In genomic region chr19:12997967-12998940, GRCh38 we compare ENCODE assay signal across 13 cellular contexts. TPM values are rescaled to one million over a fixed set of nuclear protein-coding genes. Genes with fewer than 3 reads are reported as not detected.
DNase-seq lines count a peak whose midpoint lies in the region; ATAC-seq, FAIRE-seq and TF ChIP-seq lines count a peak whose summit lies in the region.
"Had no signal": no experiment of that assay in that cellular context is flagged by ENCODE, and none has a peak within 500 bp of the region (broad histone marks: within the 10 kb centered on the region; RNA-seq: fewer than 3 reads in every experiment).

No MANE protein-coding gene starts in this region.

- TF ChIP-seq EP300 in H1 (IDR thresholded peaks at IDR 0.05; ENCODE audit: borderline replicate concordance in 1 of 2, low read depth in 2 of 2, low read length in 2 of 2), result no peak

- H3K27ac Mint-ChIP-seq in nephron, result peak overlapping the region in 2 of 3 experiments; percentile 81 to 92

- DNase-seq in right atrium auricular region (ENCODE audit: low spot score) (no peak), left cardiac atrium (no peak), H1 (ENCODE audit: low read depth in 1 of 2, low spot score in 2 of 2) (no peak), vagina (ENCODE audit: extremely low spot score in 2 of 2) (no peak), NCI-H345 (lab: John Stamatoyannopoulos, UW) (no peak)
- no peak for DNase-seq in stimulated activated naive CD4-positive, alpha-beta T cell treated with Interleukin-2 at 50 U/mL for 16 hours (lab: John Stamatoyannopoulos, UW)
- DNase-seq: central memory CD4-positive, alpha-beta T cell; NCI-H2171 had no signal

- no peak overlapping the region for H3K56ac ChIP-seq in H1 (replicated peaks; ENCODE audit: insufficient read length, low read depth, low read length)

- H3K4ac ChIP-seq in H1 (replicated peaks; ENCODE audit: insufficient read length, low read depth, low read length), result no peak overlapping the region

- TF ChIP-seq POLR2A in H1 (IDR thresholded peaks at IDR 0.05; ENCODE audit: control extremely low read depth in 1 of 2, low read depth in 2 of 2, low read length in 2 of 2) (no peak), vagina (IDR thresholded peaks at IDR 0.05) (no peak)

- WGBS in H1 (ENCODE audit: extremely low coverage in 1 of 2, insufficient coverage in 1 of 2, insufficient read length in 1 of 2, insufficient replicate concordance in 2 of 2, low coverage in 1 of 2, low lambda C conversion rate in 2 of 2, missing lambda C conversion rate in 1 of 2), 2 experiments, result 89% methylated on average over 23 of the region's 32 CpGs; no CpG with 5 or more reads in 1 of the 2 experiments

- peak overlapping the region in 1 of 2 donors; percentile 78 for H3K4me3 ChIP-seq in right atrium auricular region
- H3K4me3 ChIP-seq in H1 (ENCODE audit: extremely low read depth in 1 of 4, insufficient read depth in 2 of 4, low read depth in 3 of 4, low read length in 4 of 4), result no peak overlapping the region
- peak overlapping the region; percentile 87 to 90 for H3K4me3 ChIP-seq in vagina

- no peak overlapping the region; the same call in 1 of the 2 replicates for H2BK12ac ChIP-seq in H1 (ENCODE audit: low read depth, low read length)

- no peak for TF ChIP-seq RAD21 in H1 (IDR thresholded peaks at IDR 0.05 in 1 of 2, conservative IDR thresholded peaks at IDR 0.05 in 1 of 2; ENCODE audit: low read depth in 2 of 2, low read length in 2 of 2)

- H3K9me3 ChIP-seq in right atrium auricular region (no peaks in the 10 kb centered on the region), H1 (ENCODE audit: insufficient read depth in 2 of 2, low read depth in 1 of 2, low read length in 1 of 2) (no peaks in the 10 kb centered on the region), vagina (no peaks in the 10 kb centered on the region)

- H4K8ac ChIP-seq in H1 (ENCODE audit: extremely low read depth, insufficient read depth, low read length), result no peak overlapping the region

- no peak overlapping the region for H3K18ac ChIP-seq in H1 (ENCODE audit: extremely low read depth, low read length)

- H3K4me3 Mint-ChIP-seq in nephron, result peak overlapping the region; percentile 69 to 87 (median 87)

- H3K4me2 ChIP-seq in H1 (ENCODE audit: insufficient read depth in 1 of 2, low read depth in 2 of 2, low read length in 2 of 2), result no peak overlapping the region

- H3K9ac ChIP-seq in H1 (replicated peaks in 1 of 4; ENCODE audit: extremely low read depth in 1 of 4, low read depth in 3 of 4, low read length in 3 of 4), result no peak overlapping the region

- intact Hi-C loops in left cardiac atrium (cut with DNase I), result loop anchor here in 1 of 2 donors (5.0 kb wide), 1 partner anchor 59 kb away; no protein-coding TSS in a partner anchor
- intact Hi-C loops in vagina (cut with DNase I), result loop anchor here (5.0 kb wide), 2 partner anchors 59 to 84 kb away; no protein-coding TSS in a partner anchor

- peak overlapping the region; percentile 20; the same call in 1 of the 2 replicates for H2AK5ac ChIP-seq in H1 (ENCODE audit: low read depth, low read length)

- no peak overlapping the region for H2BK20ac ChIP-seq in H1 (ENCODE audit: low read length)

- peak overlapping the region; percentile 90 to 92 for H3K27ac ChIP-seq in right atrium auricular region
- H3K27ac ChIP-seq in H1 (ENCODE audit: low read depth, low read length), result no peak overlapping the region
- H3K27ac ChIP-seq in vagina, result peak overlapping the region; percentile 99

- H3K4me1 Mint-ChIP-seq in nephron, result peaks cover 30% of the 10 kb centered on the region

- H4K5ac ChIP-seq in H1 (ENCODE audit: insufficient read length, low read depth, low read length), result no peak overlapping the region

- CTCF ChIA-PET in H1 (lab: Charles Lee; ENCODE audit: partially characterized antibody), result interaction anchor here (0.7 to 4.7 kb wide), 4 partner anchors 15 to 63 kb away, joined by 3 to 23 read pairs (median 6); no protein-coding TSS in a partner anchor

- H2BK120ac ChIP-seq in H1 (replicated peaks; ENCODE audit: low read depth, low read length), result no peak overlapping the region

- no peak overlapping the region for H3K23ac ChIP-seq in H1 (ENCODE audit: insufficient read length)

- H3K36me3 ChIP-seq in right atrium auricular region, result peaks cover 9% of the 10 kb centered on the region
- H3K36me3 ChIP-seq in H1 (ENCODE audit: control insufficient read depth in 2 of 4, insufficient read depth in 4 of 4, low read length in 3 of 4), result peaks cover 0 to 8% (median 0%) of the 10 kb centered on the region in 4 experiments; a peak in 1 of 8 replicates
- peaks cover 0 to 6% of the 10 kb centered on the region in 2 donors for H3K36me3 ChIP-seq in vagina

- FAIRE-seq in H1 (lab: Jason Lieb, UNC), result no peak

- H3K27me3 ChIP-seq in right atrium auricular region (no peaks in the 10 kb centered on the region), H1 (replicated peaks in 1 of 4; ENCODE audit: control insufficient read depth in 3 of 4, extremely low read depth in 1 of 4, insufficient read depth in 3 of 4, low read length in 3 of 4) (peaks cover 52 to 94% (median 81%) of the 10 kb centered on the region in 4 experiments), vagina (no peaks in the 10 kb centered on the region)

- TF ChIP-seq CTCF in right atrium auricular region (IDR thresholded peaks at IDR 0.05), result no peak
- TF ChIP-seq CTCF in H1 (IDR thresholded peaks at IDR 0.05; ENCODE audit: control extremely low read depth in 1 of 3, insufficient read depth in 1 of 3, low read depth in 1 of 3, low read length in 3 of 3), result no peak
- no peak for TF ChIP-seq CTCF in nephron (IDR thresholded peaks at IDR 0.05; ENCODE audit: unreplicated experiment in 3 of 3)
- TF ChIP-seq CTCF in vagina (IDR thresholded peaks at IDR 0.05), result no peak

- POLR2A ChIA-PET in H1 (lab: Charles Lee; ENCODE audit: partially characterized antibody), result interaction anchor here (0.9 kb wide), 1 partner anchor 8 kb away, joined by 3 read pairs; no protein-coding TSS in a partner anchor

- H3K36me3 Mint-ChIP-seq in nephron (ENCODE audit: low read depth), result peaks cover 10% of the 10 kb centered on the region

- H3K14ac ChIP-seq in H1 (ENCODE audit: insufficient read length), result no peak overlapping the region

- ATAC-seq in left cardiac atrium (no peak), HG02884 (IDR thresholded peaks at IDR 0.05; ENCODE audit: unreplicated experiment) (no peak)

- H3K79me2 ChIP-seq in H1 (ENCODE audit: control insufficient read depth in 1 of 2, insufficient read depth in 2 of 2, low read length in 2 of 2), result no peaks in the 10 kb centered on the region

- no peak overlapping the region for H2BK5ac ChIP-seq in H1 (ENCODE audit: low read depth, low read length)

- peaks cover 0 to 59% of the 10 kb centered on the region in 2 donors for H3K4me1 ChIP-seq in right atrium auricular region
- H3K4me1 ChIP-seq in H1 (replicated peaks in 1 of 4; ENCODE audit: control insufficient read depth in 3 of 4, insufficient read depth in 4 of 4, low read length in 3 of 4), result peaks cover 0 to 10% (median 6%) of the 10 kb centered on the region in 4 experiments; a peak in 5 of 7 replicates
- H3K4me1 ChIP-seq in vagina, result peaks cover 62% of the 10 kb centered on the region

- H3K23me2 ChIP-seq in H1 (ENCODE audit: low read depth, low read length), result peaks cover 6% of the 10 kb centered on the region; the same call in 1 of the 2 replicates

- H3K79me1 ChIP-seq in H1 (ENCODE audit: low read depth, low read length), result peaks cover 3% of the 10 kb centered on the region; the same call in 1 of the 2 replicates

- peaks cover 2% of the 10 kb centered on the region for H3K9me3 Mint-ChIP-seq in nephron

- H3K27me3 Mint-ChIP-seq in nephron (ENCODE audit: low read depth), result peaks cover 79% of the 10 kb centered on the region

- no peak overlapping the region for H2BK15ac ChIP-seq in H1 (ENCODE audit: low read length)

- H4K91ac ChIP-seq in H1 (replicated peaks; ENCODE audit: insufficient read length, low read length), result no peak overlapping the region

- H2AFZ ChIP-seq in H1 (ENCODE audit: low read length), result no peak overlapping the region

- peaks cover 10 to 24% of the 10 kb centered on the region in 2 experiments for H4K20me1 ChIP-seq in H1 (replicated peaks in 1 of 2; ENCODE audit: control insufficient read depth in 1 of 2, insufficient read depth in 2 of 2, low read length in 2 of 2)

RNA-seq across cellular contexts. Expression of gene NFIX, which starts 3.0 kb away (rescaled TPM):
- total RNA-seq in right atrium auricular region, result 10 to 100 TPM; 56.5 to 69.8 TPM
- 100 to 1,000 TPM; 117 to 133 TPM for total RNA-seq in left cardiac atrium
- 0.20 and 0.27 TPM in 2 replicates for total RNA-seq in H1 (2021; fragmentation: NEBNext Ultra II Directional; extraction: Animal tissue kit (Norgen Biotek cat#: 25700))
- polyA plus RNA-seq in H1 (2011; rRNA removed), result 0.03 and 0.08 TPM in 2 replicates
- 0.05 TPM for polyA plus RNA-seq in H1 (2011; cell fraction: cytosol; rRNA removed)
- 0.14 TPM for polyA plus RNA-seq in H1 (2011; cell fraction: nucleus; rRNA removed)
- 0.09 to 0.22 TPM (median 0.12 TPM) in 3 of 4 replicates, not detected in the other for polyA plus RNA-seq in H1 (2012, experiment 1 of 2)
- polyA plus RNA-seq in H1 (2012, experiment 2 of 2), result 0.07 TPM
- polyA plus RNA-seq in H1 (2013, experiment 1 of 2), result 0.26 TPM
- polyA plus RNA-seq in H1 (2013, experiment 2 of 2), result 0.18 TPM
- 0.02 and 0.13 TPM in 2 replicates for polyA minus RNA-seq in H1 (2011; rRNA and poly(A)+ RNA removed)
- polyA minus RNA-seq in H1 (2011; cell fraction: cytosol; rRNA and poly(A)+ RNA removed), result not detected
- 0.40 TPM for polyA minus RNA-seq in H1 (2011; cell fraction: nucleus; rRNA and poly(A)+ RNA removed)
- 81.8 TPM for total RNA-seq in vagina

RNA-seq across cellular contexts. Expression of gene DAND5, which starts 28.9 kb away (rescaled TPM):
- total RNA-seq in right atrium auricular region, result 10 to 100 TPM in 1 of 2 donors, 1 to 10 TPM in 1; 2.9 to 10.7 TPM
- 1 to 10 TPM; 5.2 to 7.0 TPM for total RNA-seq in left cardiac atrium
- 0.17 and 0.25 TPM in 2 replicates for total RNA-seq in H1 (2021; fragmentation: NEBNext Ultra II Directional; extraction: Animal tissue kit (Norgen Biotek cat#: 25700))
- polyA plus RNA-seq in H1 (2011; rRNA removed), result 0.13 and 0.14 TPM in 2 replicates
- polyA plus RNA-seq in H1 (2011; cell fraction: cytosol; rRNA removed), result 0.23 TPM
- 0.29 TPM for polyA plus RNA-seq in H1 (2011; cell fraction: nucleus; rRNA removed)
- polyA plus RNA-seq in H1 (2012, experiment 1 of 2), result 0.25 to 0.41 TPM (median 0.35 TPM) in 4 replicates
- not detected for polyA plus RNA-seq in H1 (2012, experiment 2 of 2)
- polyA plus RNA-seq in H1 (2013, experiment 1 of 2), result 0.20 TPM
- polyA plus RNA-seq in H1 (2013, experiment 2 of 2), result 0.18 TPM
- 0.32 TPM in 2 replicates for polyA minus RNA-seq in H1 (2011; rRNA and poly(A)+ RNA removed)
- polyA minus RNA-seq in H1 (2011; cell fraction: cytosol; rRNA and poly(A)+ RNA removed), result not detected
- not detected for polyA minus RNA-seq in H1 (2011; cell fraction: nucleus; rRNA and poly(A)+ RNA removed)
- total RNA-seq in vagina, result not detected
- total RNA-seq: activated CD8-positive, alpha-beta memory T cell treated with anti-CD3 and anti-CD28 coated beads for 36 hours; glomerular endothelial cell; myocyte had no signal

RNA-seq across cellular contexts. Expression of gene GADD45GIP1, which starts 41.2 kb away (rescaled TPM):
- total RNA-seq in right atrium auricular region, result 10 to 100 TPM; 48.5 to 58.7 TPM
- 10 to 100 TPM; 25.5 to 28.1 TPM for total RNA-seq in left cardiac atrium
- total RNA-seq in H1 (2021; fragmentation: NEBNext Ultra II Directional; extraction: Animal tissue kit (Norgen Biotek cat#: 25700)), result 42.2 and 45.5 TPM in 2 replicates
- 42.6 and 58.5 TPM in 2 replicates for polyA plus RNA-seq in H1 (2011; rRNA removed)
- polyA plus RNA-seq in H1 (2011; cell fraction: cytosol; rRNA removed), result 69.9 TPM
- 48.3 TPM for polyA plus RNA-seq in H1 (2011; cell fraction: nucleus; rRNA removed)
- 29.8 to 63.8 TPM (median 59.7 TPM) in 4 replicates for polyA plus RNA-seq in H1 (2012, experiment 1 of 2)
- 33.7 TPM for polyA plus RNA-seq in H1 (2012, experiment 2 of 2)
- 51.0 TPM for polyA plus RNA-seq in H1 (2013, experiment 1 of 2)
- 51.7 TPM for polyA plus RNA-seq in H1 (2013, experiment 2 of 2)
- 3.9 and 4.2 TPM in 2 replicates for polyA minus RNA-seq in H1 (2011; rRNA and poly(A)+ RNA removed)
- polyA minus RNA-seq in H1 (2011; cell fraction: cytosol; rRNA and poly(A)+ RNA removed), result 18.5 TPM
- 9.9 TPM for polyA minus RNA-seq in H1 (2011; cell fraction: nucleus; rRNA and poly(A)+ RNA removed)
- total RNA-seq in vagina, result 80.3 TPM

RNA-seq across cellular contexts. Expression of gene RAD23A, which starts 52.6 kb away (rescaled TPM):
- 100 to 1,000 TPM; 178 to 185 TPM for total RNA-seq in right atrium auricular region
- 100 to 1,000 TPM; 113 to 131 TPM for total RNA-seq in left cardiac atrium
- total RNA-seq in H1 (2021; fragmentation: NEBNext Ultra II Directional; extraction: Animal tissue kit (Norgen Biotek cat#: 25700)), result 73.3 and 76.1 TPM in 2 replicates
- 40.0 and 80.1 TPM in 2 replicates for polyA plus RNA-seq in H1 (2011; rRNA removed)
- 55.5 TPM for polyA plus RNA-seq in H1 (2011; cell fraction: cytosol; rRNA removed)
- 103 TPM for polyA plus RNA-seq in H1 (2011; cell fraction: nucleus; rRNA removed)
- 80.4 to 113 TPM (median 97.5 TPM) in 4 replicates for polyA plus RNA-seq in H1 (2012, experiment 1 of 2)
- polyA plus RNA-seq in H1 (2012, experiment 2 of 2), result 81.2 TPM
- 109 TPM for polyA plus RNA-seq in H1 (2013, experiment 1 of 2)
- 104 TPM for polyA plus RNA-seq in H1 (2013, experiment 2 of 2)
- polyA minus RNA-seq in H1 (2011; rRNA and poly(A)+ RNA removed), result 20.4 and 29.3 TPM in 2 replicates
- 60.7 TPM for polyA minus RNA-seq in H1 (2011; cell fraction: cytosol; rRNA and poly(A)+ RNA removed)
- 34.6 TPM for polyA minus RNA-seq in H1 (2011; cell fraction: nucleus; rRNA and poly(A)+ RNA removed)
- 85.9 TPM for total RNA-seq in vagina

RNA-seq across cellular contexts. Expression of gene CALR, which starts 59.8 kb away (rescaled TPM):
- total RNA-seq in right atrium auricular region (100 to 1,000 TPM; 285 to 289 TPM), left cardiac atrium (100 to 1,000 TPM; 627 to 707 TPM), vagina (303 TPM)
- 1,155 and 1,177 TPM in 2 replicates for total RNA-seq in H1 (2021; fragmentation: NEBNext Ultra II Directional; extraction: Animal tissue kit (Norgen Biotek cat#: 25700))
- polyA plus RNA-seq in H1 (2011; rRNA removed), result 418 and 591 TPM in 2 replicates
- 688 TPM for polyA plus RNA-seq in H1 (2011; cell fraction: cytosol; rRNA removed)
- 550 TPM for polyA plus RNA-seq in H1 (2011; cell fraction: nucleus; rRNA removed)
- polyA plus RNA-seq in H1 (2012, experiment 1 of 2), result 1,095 to 1,152 TPM (median 1,124 TPM) in 4 replicates
- 936 TPM for polyA plus RNA-seq in H1 (2012, experiment 2 of 2)
- polyA plus RNA-seq in H1 (2013, experiment 1 of 2), result 1,404 TPM
- polyA plus RNA-seq in H1 (2013, experiment 2 of 2), result 1,687 TPM
- polyA minus RNA-seq in H1 (2011; rRNA and poly(A)+ RNA removed), result 818 and 963 TPM in 2 replicates
- 466 TPM for polyA minus RNA-seq in H1 (2011; cell fraction: cytosol; rRNA and poly(A)+ RNA removed)
- polyA minus RNA-seq in H1 (2011; cell fraction: nucleus; rRNA and poly(A)+ RNA removed), result 318 TPM

Comparison
In these comparisons a context has a peak if more than half of its experiments do, and no peak if none do; other contexts are left out.
1. H3K4me3 ChIP-seq: peak in vagina (2 of 2); none in H1 (0 of 4).
2. RNA of gene NFIX, which starts 3.0 kb away (total RNA-seq): 117 to 133 TPM in left cardiac atrium, 81.8 TPM in vagina (single experiment) and 56.5 to 69.8 TPM in right atrium auricular region; 0.20 to 0.27 TPM in H1; every median in the first group is over 10 times any median in the second.